23 cellular contexts compared by ENCODE assay signal in the genomic region with DNA sequence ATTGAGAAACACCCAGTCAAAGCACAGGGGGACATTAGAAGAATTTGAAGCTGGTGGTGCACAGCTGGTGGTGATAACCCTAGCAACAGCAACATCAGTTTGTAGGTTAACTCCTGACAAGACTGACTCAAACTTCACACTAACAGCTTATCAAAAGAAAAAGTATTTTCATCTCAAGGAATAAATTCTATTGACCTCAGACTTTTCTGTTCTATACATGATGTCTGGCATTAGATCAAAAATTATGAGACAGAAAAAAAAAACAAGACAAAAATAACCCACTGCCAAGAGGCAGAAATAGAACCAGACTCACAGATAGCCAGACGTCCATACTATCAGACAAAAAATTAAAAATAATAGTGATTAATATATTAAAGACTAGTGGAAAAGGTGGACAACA.
"Had no signal": no experiment of that assay in that cellular context is flagged by ENCODE, and none has a peak within 500 bp of the region (broad histone marks: within the 10 kb centered on the region; RNA-seq: fewer than 3 reads in every experiment).

No MANE protein-coding gene starts in this region.

- H3K36me3 Mint-ChIP-seq: neural progenitor cell; stimulated activated memory B cell treated with anti-CD40 and anti-IgM and Interleukin-4, amounts not matched to agents 10 μg/mL and 1 μg/mL and 100 μg/mL, for 72 hours had no signal

- DNase-seq: dorsolateral prefrontal cortex; effector CD4-positive, alpha-beta T cell; foreskin fibroblast; gastrocnemius medialis; head of caudate nucleus; left cardiac atrium; left lung; mesenchymal stem cell; midbrain; naive thymus-derived CD4-positive, alpha-beta T cell; spleen; stimulated activated CD4-positive, alpha-beta T cell treated with anti-CD3 and anti-CD28 coated beads, Interleukin-4, amount 100 ng/mL, for 4 hours; stimulated activated naive CD8-positive, alpha-beta T cell treated with anti-CD3 and anti-CD28 coated beads, Interleukin-15, Interleukin-2, amounts not matched to agents 100 U/mL and 50 U/mL, for 24 hours; substantia nigra; testis; tibial artery; upper lobe of left lung had no signal

- H3K4me3 Mint-ChIP-seq: naive thymus-derived CD4-positive, alpha-beta T cell; nephron; neural progenitor cell; stimulated activated memory B cell treated with anti-CD40 and anti-IgM and Interleukin-4, amounts not matched to agents 10 μg/mL and 1 μg/mL and 100 μg/mL, for 72 hours had no signal

- H3K4me3 ChIP-seq: dorsolateral prefrontal cortex, gastrocnemius medialis, left lung, neural progenitor cell, prostate gland, right atrium auricular region, skin epidermis, spleen, testis, tibial artery, upper lobe of left lung had no signal

- H3K4me1 ChIP-seq: neural progenitor cell, prostate gland had no signal

- ATAC-seq: gastrocnemius medialis; left cardiac atrium; left lung; naive thymus-derived CD4-positive, alpha-beta T cell; stimulated activated memory B cell treated with anti-CD40 and anti-IgM and Interleukin-4, amounts not matched to agents 10 μg/mL and 1 μg/mL and 100 μg/mL, for 72 hours; stimulated activated naive CD8-positive, alpha-beta T cell treated with anti-CD3 and anti-CD28 coated beads, Interleukin-15, Interleukin-2, amounts not matched to agents 100 U/mL and 50 U/mL, for 24 hours had no signal

- H3K9me3 ChIP-seq: gastrocnemius medialis, left lung, prostate gland, right atrium auricular region, testis, tibial artery had no signal

- H3K36me3 ChIP-seq: gastrocnemius medialis, left lung, neural progenitor cell, prostate gland, right atrium auricular region, spleen, tibial artery, upper lobe of left lung had no signal

- H3K4me1 Mint-ChIP-seq: neural progenitor cell had no signal

- H3K27ac Mint-ChIP-seq: naive thymus-derived CD4-positive, alpha-beta T cell; neural progenitor cell; stimulated activated memory B cell treated with anti-CD40 and anti-IgM and Interleukin-4, amounts not matched to agents 10 μg/mL and 1 μg/mL and 100 μg/mL, for 72 hours had no signal

- H3K27me3 ChIP-seq: gastrocnemius medialis, neural progenitor cell, right atrium auricular region, testis, tibial artery, upper lobe of left lung had no signal

- H3K27ac ChIP-seq: dorsolateral prefrontal cortex, gastrocnemius medialis, left lung, neural progenitor cell, prostate gland, right atrium auricular region, spleen, testis, tibial artery, upper lobe of left lung had no signal
